11 cellular contexts compared by ENCODE assay signal in genomic region chr18:78542204-78542603, GRCh38.
DNase-seq lines count a peak whose midpoint lies in the region; ATAC-seq and TF ChIP-seq lines count a peak whose summit lies in the region.
"Had no signal": no experiment of that assay in that cellular context is flagged by ENCODE, and none has a peak within 500 bp of the region (broad histone marks: within the 10 kb centered on the region; RNA-seq: fewer than 3 reads in every experiment).

No MANE protein-coding gene starts in this region.

- no peaks in the 10 kb centered on the region for H3F3A ChIP-seq in neural progenitor cell (ENCODE audit: low read depth)

- no peak for TF ChIP-seq CTCF in neural progenitor cell (IDR thresholded peaks at IDR 0.05)

- H3K9me3 Mint-ChIP-seq in neural progenitor cell: no peaks in the 10 kb centered on the region
- peaks cover 0 to 2% (median 0%) of the 10 kb centered on the region in 5 donors for H3K9me3 Mint-ChIP-seq in CD8-positive, alpha-beta memory T cell

- peak overlapping the region in 4 of 11 experiments; percentile 5 to 34 (median 12); a peak in 4 of 22 replicates for H3K9ac ChIP-seq in BLaER1 treated with 17β-estradiol and CSF1 and Interleukin-3, amounts not matched to agents 10 nM and 100 nM
- no peak overlapping the region for H3K9ac ChIP-seq in neural progenitor cell

- ATAC-seq in HG03439 (IDR thresholded peaks at IDR 0.05; ENCODE audit: unreplicated experiment) (no peak), HG02885 (IDR thresholded peaks at IDR 0.05; ENCODE audit: poor library complexity, unreplicated experiment) (no peak)
- ATAC-seq: activated CD8-positive, alpha-beta memory T cell treated with anti-CD3 and anti-CD28 coated beads, Interleukin-2, amount 10 ng/mL, durations not matched to agents 7 days and 5 days had no signal

- CTCF ChIA-PET in CD8-positive, alpha-beta memory T cell (lab: Charles Lee): no interaction called here

- peaks cover 6% of the 10 kb centered on the region for H3K27me3 Mint-ChIP-seq in neural progenitor cell (ENCODE audit: insufficient read depth, low read depth)
- H3K27me3 Mint-ChIP-seq in CD8-positive, alpha-beta memory T cell: peaks cover 0 to 3% of the 10 kb centered on the region in 2 donors
- H3K27me3 Mint-ChIP-seq: activated CD8-positive, alpha-beta memory T cell treated with anti-CD3 and anti-CD28 coated beads, Interleukin-2, amount 10 ng/mL, durations not matched to agents 7 days and 5 days; CD4-positive, CD25-positive, alpha-beta regulatory T cell had no signal

- peak overlapping the region; percentile 42 for H2AFZ ChIP-seq in neural progenitor cell (replicated peaks)

- no peak overlapping the region for H3K4me3 Mint-ChIP-seq in neural progenitor cell
- no peak overlapping the region for H3K4me3 Mint-ChIP-seq in CD8-positive, alpha-beta memory T cell
- H3K4me3 Mint-ChIP-seq: activated CD8-positive, alpha-beta memory T cell treated with anti-CD3 and anti-CD28 coated beads, Interleukin-2, amount 10 ng/mL, durations not matched to agents 7 days and 5 days; CD4-positive, CD25-positive, alpha-beta regulatory T cell had no signal

- peak overlapping the region in 10 of 11 experiments; percentile 1 to 82 (median 77); a peak in 20 of 22 replicates for H3K4me2 ChIP-seq in BLaER1 treated with 17β-estradiol and CSF1 and Interleukin-3, amounts not matched to agents 10 nM and 100 nM
- H3K4me2 ChIP-seq in neural progenitor cell: no peak overlapping the region

- H3K36me3 ChIP-seq in BLaER1 treated with 17β-estradiol and CSF1 and Interleukin-3, amounts not matched to agents 10 nM and 100 nM: no peaks in the 10 kb centered on the region
- H3K36me3 ChIP-seq in esophagus (ENCODE audit: control insufficient read depth in 2 of 2, insufficient read depth in 2 of 2, low read length in 1 of 2) (no peaks in the 10 kb centered on the region), neural progenitor cell (no peaks in the 10 kb centered on the region), SJCRH30 (no peaks in the 10 kb centered on the region)
- no peaks in the 10 kb centered on the region for H3K36me3 ChIP-seq in CD8-positive, alpha-beta memory T cell (ENCODE audit: insufficient read depth, low read length)

- no peaks in the 10 kb centered on the region for H4K20me1 ChIP-seq in BLaER1 treated with 17β-estradiol and CSF1 and Interleukin-3, amounts not matched to agents 10 nM and 100 nM
- no peaks in the 10 kb centered on the region for H4K20me1 ChIP-seq in neural progenitor cell (ENCODE audit: low read depth)

- H3K9me3 ChIP-seq in BLaER1 treated with 17β-estradiol and CSF1 and Interleukin-3, amounts not matched to agents 10 nM and 100 nM (replicated peaks in 1 of 11): peaks cover 0 to 7% (median 0%) of the 10 kb centered on the region in 11 experiments; a peak in 3 of 22 replicates
- H3K9me3 ChIP-seq in esophagus (ENCODE audit: control insufficient read depth in 2 of 2, insufficient read depth in 1 of 2, low read depth in 1 of 2, low read length in 1 of 2) (no peaks in the 10 kb centered on the region), neural progenitor cell (ENCODE audit: low read depth) (no peaks in the 10 kb centered on the region), SJCRH30 (replicated peaks) (no peaks in the 10 kb centered on the region)
- no peaks in the 10 kb centered on the region for H3K9me3 ChIP-seq in CD8-positive, alpha-beta memory T cell (ENCODE audit: low read length)

- no peaks in the 10 kb centered on the region for H3K27me3 ChIP-seq in BLaER1 treated with 17β-estradiol and CSF1 and Interleukin-3, amounts not matched to agents 10 nM and 100 nM
- no peaks in the 10 kb centered on the region for H3K27me3 ChIP-seq in esophagus (ENCODE audit: control insufficient read depth in 1 of 2, insufficient read depth in 2 of 2, low read length in 2 of 2)
- no peaks in the 10 kb centered on the region for H3K27me3 ChIP-seq in neural progenitor cell
- no peaks in the 10 kb centered on the region for H3K27me3 ChIP-seq in CD8-positive, alpha-beta memory T cell (ENCODE audit: insufficient read depth, low read length, poor library complexity, severe bottlenecking)
- no peaks in the 10 kb centered on the region for H3K27me3 ChIP-seq in SJCRH30

- H3K4me1 ChIP-seq in BLaER1 treated with 17β-estradiol and CSF1 and Interleukin-3, amounts not matched to agents 10 nM and 100 nM: peaks cover 42 to 53% (median 50%) of the 10 kb centered on the region in 10 experiments
- H3K4me1 ChIP-seq in esophagus (ENCODE audit: control insufficient read depth in 2 of 2, insufficient read depth in 2 of 2, low read length in 1 of 2): peaks cover 0 to 7% of the 10 kb centered on the region in 2 donors
- H3K4me1 ChIP-seq in neural progenitor cell: no peaks in the 10 kb centered on the region
- H3K4me1 ChIP-seq in CD8-positive, alpha-beta memory T cell (ENCODE audit: insufficient read depth, low read length): no peaks in the 10 kb centered on the region
- no peaks in the 10 kb centered on the region for H3K4me1 ChIP-seq in SJCRH30

- POLR2A ChIA-PET in CD8-positive, alpha-beta memory T cell (lab: Charles Lee): no interaction called here

- H3K4me3 ChIP-seq in BLaER1 treated with 17β-estradiol and CSF1 and Interleukin-3, amounts not matched to agents 10 nM and 100 nM: no peak overlapping the region
- H3K4me3 ChIP-seq in esophagus (ENCODE audit: low read depth in 1 of 2, low read length in 2 of 2) (no peak overlapping the region), neural progenitor cell (no peak overlapping the region), SJCRH30 (no peak overlapping the region)
- H3K4me3 ChIP-seq in CD8-positive, alpha-beta memory T cell (ENCODE audit: low read length): no peak overlapping the region

- peak overlapping the region in 10 of 11 experiments; percentile 39 to 94 (median 80); a peak in 19 of 22 replicates for H3K27ac ChIP-seq in BLaER1 treated with 17β-estradiol and CSF1 and Interleukin-3, amounts not matched to agents 10 nM and 100 nM
- H3K27ac ChIP-seq in esophagus (ENCODE audit: low read depth in 2 of 2, low read length in 1 of 2) (peak overlapping the region; percentile 38 to 79), neural progenitor cell (no peak overlapping the region), SJCRH30 (no peak overlapping the region)
- no peak overlapping the region for H3K27ac ChIP-seq in CD8-positive, alpha-beta memory T cell (ENCODE audit: low read depth, low read length)

- 11 to 14% methylated on average over 4 of the region's 4 CpGs for WGBS in esophagus, 2 donors

- peaks cover 25% of the 10 kb centered on the region for H3K4me1 Mint-ChIP-seq in neural progenitor cell
- H3K4me1 Mint-ChIP-seq in CD8-positive, alpha-beta memory T cell: peaks cover 0 to 5% (median 0%) of the 10 kb centered on the region in 3 donors
- H3K4me1 Mint-ChIP-seq: CD4-positive, CD25-positive, alpha-beta regulatory T cell had no signal

- DNase-seq in NCI-H69 (lab: John Stamatoyannopoulos, UW): peak; percentile 64
- DNase-seq in neural progenitor cell (ENCODE audit: low spot score): no peak
- no peak for DNase-seq in CD8-positive, alpha-beta memory T cell
- no peak for DNase-seq in SJCRH30
- DNase-seq: activated CD8-positive, alpha-beta memory T cell treated with anti-CD3 and anti-CD28 coated beads, Interleukin-2, amount 10 ng/mL, durations not matched to agents 7 days and 5 days; CD4-positive, CD25-positive, alpha-beta regulatory T cell; stimulated activated naive CD4-positive, alpha-beta T cell had no signal

- H3K27ac Mint-ChIP-seq in neural progenitor cell: peak overlapping the region; percentile 35
- no peak overlapping the region for H3K27ac Mint-ChIP-seq in CD8-positive, alpha-beta memory T cell
- H3K27ac Mint-ChIP-seq: activated CD8-positive, alpha-beta memory T cell treated with anti-CD3 and anti-CD28 coated beads, Interleukin-2, amount 10 ng/mL, durations not matched to agents 7 days and 5 days had no signal

- no peaks in the 10 kb centered on the region for H3K79me2 ChIP-seq in neural progenitor cell (ENCODE audit: low read depth)

- no peaks in the 10 kb centered on the region for H3K36me3 Mint-ChIP-seq in neural progenitor cell
- no peaks in the 10 kb centered on the region for H3K36me3 Mint-ChIP-seq in CD8-positive, alpha-beta memory T cell
- H3K36me3 Mint-ChIP-seq: activated CD8-positive, alpha-beta memory T cell treated with anti-CD3 and anti-CD28 coated beads, Interleukin-2, amount 10 ng/mL, durations not matched to agents 7 days and 5 days; CD4-positive, CD25-positive, alpha-beta regulatory T cell had no signal

Comparison
In these comparisons a context has a peak if more than half of its experiments do, and no peak if none do; other contexts are left out.
1. H3K27ac ChIP-seq: peak in BLaER1 treated with 17β-estradiol and CSF1 and Interleukin-3, amounts not matched to agents 10 nM and 100 nM (10 of 11) and esophagus (2 of 2); none in neural progenitor cell (single experiment), CD8-positive, alpha-beta memory T cell (single experiment) and SJCRH30 (single experiment).